In genomic region chr15:81645470-81645869, GRCh38 we compare ENCODE assay signal across 22 cellular contexts.
DNase-seq lines count a peak whose midpoint lies in the region; ATAC-seq, FAIRE-seq and TF ChIP-seq lines count a peak whose summit lies in the region.
"Had no signal": no experiment of that assay in that cellular context is flagged by ENCODE, and none has a peak within 500 bp of the region (broad histone marks: within the 10 kb centered on the region; RNA-seq: fewer than 3 reads in every experiment).

No MANE protein-coding gene starts in this region.

- no peaks in the 10 kb centered on the region for H3K23me2 ChIP-seq in H9 (ENCODE audit: insufficient read length, low read depth, low read length, poor library complexity, severe bottlenecking)

- FAIRE-seq in K562 (lab: Jason Lieb, UNC) = no peak
- FAIRE-seq: A549, G401.6, GM12878, GM19239 had no signal

- no peak overlapping the region for H3K4me2 ChIP-seq in H9 (ENCODE audit: insufficient read depth, insufficient read length, low read length)
- no peak overlapping the region for H3K4me2 ChIP-seq in K562 (ENCODE audit: insufficient read depth, low read length)
- H3K4me2 ChIP-seq: A549 had no signal

- no peaks in the 10 kb centered on the region for H3K27me3 ChIP-seq in A673 (replicated peaks; ENCODE audit: insufficient read depth, low read depth, low read length, poor library complexity)
- no peaks in the 10 kb centered on the region for H3K27me3 ChIP-seq in H9 (ENCODE audit: insufficient read depth, low read length)
- peaks cover 0 to 4% of the 10 kb centered on the region in 2 experiments; a peak in 1 of 5 replicates for H3K27me3 ChIP-seq in K562 (ENCODE audit: control insufficient read depth in 2 of 2, insufficient read depth in 2 of 2, low read length in 2 of 2)
- H3K27me3 ChIP-seq in endodermal cell (ENCODE audit: control insufficient read depth, insufficient read depth, low read length, poor library complexity, severe bottlenecking) = no peaks in the 10 kb centered on the region

- H3K79me1 ChIP-seq in H9 (ENCODE audit: insufficient read depth, low read depth, low read length, poor library complexity, severe bottlenecking) = no peaks in the 10 kb centered on the region

- POLR2A ChIA-PET in A673 (lab: Charles Lee; ENCODE audit: low non-redundant PET) (no interaction called here), K562 (lab: Yijun Ruan, JAX) (no interaction called here), GM10248 (lab: Yijun Ruan, JAX) (no interaction called here), HEK293T (lab: Yijun Ruan, JAX) (no interaction called here)

- 0 out of 3 replicates have a peak, but pooled peaks have one; percentile 34 for ATAC-seq in K562
- ATAC-seq: GM12878, HCT116 had no signal

- H4K20me1 ChIP-seq in H9 (ENCODE audit: control insufficient read depth, insufficient read depth, insufficient read length) = no peaks in the 10 kb centered on the region
- H4K20me1 ChIP-seq in K562 (replicated peaks; ENCODE audit: control insufficient read depth, insufficient read depth, low read length) = no peaks in the 10 kb centered on the region

- no peak overlapping the region for H3K14ac ChIP-seq in H9 (ENCODE audit: insufficient read depth, low read length)

- H3K36me3 ChIP-seq in A673 (ENCODE audit: insufficient read depth, low read length, poor library complexity, severe bottlenecking) = no peaks in the 10 kb centered on the region
- H3K36me3 ChIP-seq in K562 (ENCODE audit: control insufficient read depth, insufficient read depth, low read length) = no peaks in the 10 kb centered on the region
- no peaks in the 10 kb centered on the region for H3K36me3 ChIP-seq in endodermal cell (ENCODE audit: control insufficient read depth, insufficient read depth, low read length)

- H4K91ac ChIP-seq in H9 (ENCODE audit: insufficient read length, low read depth, low read length) = no peak overlapping the region

- H4K5ac ChIP-seq in H9 (ENCODE audit: insufficient read length, low read depth, low read length) = no peak overlapping the region

- no peak overlapping the region for H3K56ac ChIP-seq in H9 (ENCODE audit: insufficient read length, low read depth, low read length)

- H3K4me1 Mint-ChIP-seq in H9 (peaks cover 18 to 20% of the 10 kb centered on the region in 2 experiments), endodermal cell (no peaks in the 10 kb centered on the region)
- H3K4me1 Mint-ChIP-seq: CD4-positive, alpha-beta memory T cell had no signal

- no peak overlapping the region for H2AK5ac ChIP-seq in H9 (ENCODE audit: insufficient read length, low read length)

- H3K27me3 Mint-ChIP-seq in H9 (ENCODE audit: low read depth) (no peaks in the 10 kb centered on the region), endodermal cell (ENCODE audit: insufficient read depth) (no peaks in the 10 kb centered on the region)

- intact Hi-C loops in A673 (cut with micrococcal nuclease; ENCODE audit: unreplicated experiment) = no loop called here
- intact Hi-C loops in K562 (cut with micrococcal nuclease) = no loop called here

- H2BK20ac ChIP-seq in H9 (ENCODE audit: low read depth, low read length, poor library complexity, severe bottlenecking) = no peak overlapping the region

- in situ Hi-C loops in K562 (cut with MboI) = no loop called here

- no peak overlapping the region for H3K23ac ChIP-seq in H9 (ENCODE audit: insufficient read length, low read depth, low read length)

- H3K36me3 Mint-ChIP-seq in H9 (ENCODE audit: insufficient read depth in 1 of 3, low read depth in 3 of 3) (peaks cover 0 to 2% (median 0%) of the 10 kb centered on the region in 3 experiments; a peak in 1 of 7 replicates), endodermal cell (ENCODE audit: low read depth) (no peaks in the 10 kb centered on the region)
- H3K36me3 Mint-ChIP-seq: CD4-positive, alpha-beta memory T cell had no signal

- H3K9ac ChIP-seq in H9 (ENCODE audit: extremely low read depth, insufficient read length, low read length) (no peak overlapping the region), K562 (ENCODE audit: insufficient read depth in 1 of 2, low read depth in 2 of 2, low read length in 2 of 2) (no peak overlapping the region), endodermal cell (ENCODE audit: extremely low read depth, low read length, poor library complexity, severe bottlenecking) (no peak overlapping the region)

- peaks cover 0 to 5% of the 10 kb centered on the region in 2 experiments; a peak in 1 of 5 replicates for H3K9me3 Mint-ChIP-seq in H9
- H3K9me3 Mint-ChIP-seq in endodermal cell = peaks cover 2% of the 10 kb centered on the region
- H3K9me3 Mint-ChIP-seq: CD4-positive, alpha-beta memory T cell had no signal

- H3K4me1 ChIP-seq in A673 (ENCODE audit: insufficient read depth, low read length, poor library complexity, severe bottlenecking) = no peaks in the 10 kb centered on the region
- peaks cover 4% of the 10 kb centered on the region; the same call in 1 of the 2 replicates for H3K4me1 ChIP-seq in H9 (ENCODE audit: insufficient read depth, low read length)
- no peaks in the 10 kb centered on the region for H3K4me1 ChIP-seq in K562 (replicated peaks in 1 of 2; ENCODE audit: control insufficient read depth in 2 of 2, insufficient read depth in 2 of 2, low read length in 2 of 2)
- H3K4me1 ChIP-seq in endodermal cell (ENCODE audit: control insufficient read depth, insufficient read depth, low read length) = no peaks in the 10 kb centered on the region
- H3K4me1 ChIP-seq: A549, Caco-2 had no signal

- peak; percentile 1 for DNase-seq in A673 (ENCODE audit: low spot score)
- no peak for DNase-seq in H9
- DNase-seq in K562 (ENCODE audit: extremely low read depth in 1 of 4, low spot score in 3 of 4) = no peak
- peak; percentile 48 for DNase-seq in endodermal cell
- DNase-seq in activated CD4-positive, alpha-beta T cell treated with anti-CD3 and anti-CD28 coated beads, Interleukin-2, amount 50 U/mL, for 48 hours = no peak
- DNase-seq in GM10248 (ENCODE audit: extremely low spot score) = no peak
- no peak for DNase-seq in HEK293T (ENCODE audit: extremely low spot score)
- DNase-seq in OCI-M2 (lab: John Stamatoyannopoulos, UW; ENCODE audit: unreplicated experiment) = no peak
- DNase-seq: 8988T; C1 segment of cervical spinal cord; Caco-2; CD4-positive, alpha-beta memory T cell; DMS153; DND-41; GOT3; H7; HFFc6 had no signal

- TF ChIP-seq CTCF in A673 (conservative IDR thresholded peaks at IDR 0.05; ENCODE audit: low read depth, low read length) (no peak), H9 (conservative IDR thresholded peaks at IDR 0.05) (peak; percentile 31; the same call in 2 of the 3 replicates), K562 (IDR thresholded peaks at IDR 0.05 in 2 of 3, conservative IDR thresholded peaks at IDR 0.05 in 1 of 3; ENCODE audit: insufficient read depth in 2 of 3, low read depth in 1 of 3, low read length in 3 of 3) (no peak), endodermal cell (conservative IDR thresholded peaks at IDR 0.05) (peak; percentile 46), GM10248 (IDR thresholded peaks at IDR 0.05; ENCODE audit: control extremely low read depth, extremely low read depth, low read depth, missing control alignments) (no peak)

- H3K27ac Mint-ChIP-seq in H9 = no peak overlapping the region; a peak in 1 of 7 replicates
- no peak overlapping the region for H3K27ac Mint-ChIP-seq in endodermal cell
- H3K27ac Mint-ChIP-seq: CD4-positive, alpha-beta memory T cell; HFFc6 had no signal

- H3K79me2 ChIP-seq in H9 (ENCODE audit: insufficient read depth, low read length) = no peaks in the 10 kb centered on the region
- no peaks in the 10 kb centered on the region for H3K79me2 ChIP-seq in K562 (ENCODE audit: control insufficient read depth, insufficient read depth, low read length)

- BruUV-seq in A673 (replicated peaks; lab: Mats Ljungman, UMichigan) (no TSS peak), K562 (replicated peaks; lab: Mats Ljungman, UMichigan) (no TSS peak)

- TF ChIP-seq EP300 in K562 (IDR thresholded peaks at IDR 0.05; ENCODE audit: low read length) = no peak

- H3K9me1 ChIP-seq in K562 (ENCODE audit: control insufficient read depth, insufficient read depth, low read length) = no peaks in the 10 kb centered on the region

- no peak overlapping the region for H2BK5ac ChIP-seq in H9 (ENCODE audit: insufficient read length, low read length)

- no peak overlapping the region for H3K4me3 ChIP-seq in A673 (ENCODE audit: low read depth, low read length, poor library complexity, severe bottlenecking)
- no peak overlapping the region for H3K4me3 ChIP-seq in K562
- no peak overlapping the region for H3K4me3 ChIP-seq in endodermal cell (ENCODE audit: low read length)
- H3K4me3 ChIP-seq: A549, GM12878 had no signal

- CTCF ChIA-PET in A673 (lab: Charles Lee) (no interaction called here), K562 (lab: Yijun Ruan, JAX; ENCODE audit: low intra/inter-chr PET ratio) (no interaction called here), GM10248 (lab: Yijun Ruan, JAX) (no interaction called here), HEK293T (lab: Yijun Ruan, JAX) (no interaction called here)

- H3K4me3 Mint-ChIP-seq in H9 = no peak overlapping the region
- no peak overlapping the region for H3K4me3 Mint-ChIP-seq in endodermal cell
- H3K4me3 Mint-ChIP-seq: CD4-positive, alpha-beta memory T cell; HFFc6 had no signal

- no peak for TF ChIP-seq POLR2A in K562 (conservative IDR thresholded peaks at IDR 0.05)

- H3T11ph ChIP-seq in H9 (ENCODE audit: low read length) = no peak overlapping the region

- H2BK15ac ChIP-seq in H9 (ENCODE audit: low read depth, low read length) = no peak overlapping the region

- WGBS in H9 (ENCODE audit: extremely low coverage, insufficient read length, low lambda C conversion rate) = no CpG with 5 or more reads among the region's 9 CpGs
- 1% methylated on average over 9 of the region's 9 CpGs for WGBS in K562 (ENCODE audit: insufficient coverage, low coverage, missing lambda C conversion rate)
- WGBS in endodermal cell (ENCODE audit: insufficient coverage in 1 of 2, insufficient read length in 1 of 2), 2 experiments = 93% methylated on average over 5 to 9 of the region's 9 CpGs

- no peak overlapping the region for H3K4ac ChIP-seq in H9 (ENCODE audit: low read depth, low read length)

- TF ChIP-seq RAD21 in K562 (CRISPR knock-in tag; conservative IDR thresholded peaks at IDR 0.05 in 1 of 2, IDR thresholded peaks at IDR 0.05 in 1 of 2) = no peak

- no peak overlapping the region for H4K8ac ChIP-seq in H9 (replicated peaks; ENCODE audit: insufficient read length, low read depth, low read length)

- no peak overlapping the region for H3K18ac ChIP-seq in H9 (ENCODE audit: insufficient read length, low read depth, low read length)

- no peak overlapping the region for H2BK12ac ChIP-seq in H9 (ENCODE audit: insufficient read length, low read depth, low read length)

- no peak overlapping the region for H2BK120ac ChIP-seq in H9 (ENCODE audit: low read depth, low read length, poor library complexity, severe bottlenecking)

- H2AFZ ChIP-seq in H9 (ENCODE audit: low read length) (no peak overlapping the region), K562 (ENCODE audit: low read depth, low read length) (no peak overlapping the region)

- H3K9me3 ChIP-seq in A673 (ENCODE audit: low read depth, low read length, poor library complexity, severe bottlenecking) (no peaks in the 10 kb centered on the region), H9 (ENCODE audit: control insufficient read depth, low read depth, low read length) (no peaks in the 10 kb centered on the region), K562 (replicated peaks; ENCODE audit: control insufficient read depth, insufficient read depth, low read depth, low read length) (no peaks in the 10 kb centered on the region), endodermal cell (ENCODE audit: control insufficient read depth, low read length) (peaks cover 6% of the 10 kb centered on the region)
- H3K9me3 ChIP-seq: A549, Caco-2 had no signal

- no peak overlapping the region for H3K27ac ChIP-seq in A673 (ENCODE audit: low read depth, low read length, poor library complexity, severe bottlenecking)
- no peak overlapping the region for H3K27ac ChIP-seq in H9 (ENCODE audit: insufficient read length, low read depth, low read length)
- no peak overlapping the region for H3K27ac ChIP-seq in K562 (ENCODE audit: extremely low read depth, low read depth, low read length)
- no peak overlapping the region for H3K27ac ChIP-seq in endodermal cell (ENCODE audit: low read depth, low read length)
- H3K27ac ChIP-seq: A549 had no signal

Comparison
In these comparisons a context has a peak if more than half of its experiments do, and no peak if none do; other contexts are left out.
1. DNase-seq: peak in A673 (single experiment) and endodermal cell (single experiment); none in H9 (single experiment), K562 (0 of 4), activated CD4-positive, alpha-beta T cell treated with anti-CD3 and anti-CD28 coated beads, Interleukin-2, amount 50 U/mL, for 48 hours (0 of 2), GM10248 (single experiment), HEK293T (single experiment) and OCI-M2 (single experiment).
2. CTCF ChIP-seq: peak in H9 (single experiment) and endodermal cell (single experiment); none in A673 (single experiment), K562 (0 of 3) and GM10248 (single experiment).